In the genomic region with DNA sequence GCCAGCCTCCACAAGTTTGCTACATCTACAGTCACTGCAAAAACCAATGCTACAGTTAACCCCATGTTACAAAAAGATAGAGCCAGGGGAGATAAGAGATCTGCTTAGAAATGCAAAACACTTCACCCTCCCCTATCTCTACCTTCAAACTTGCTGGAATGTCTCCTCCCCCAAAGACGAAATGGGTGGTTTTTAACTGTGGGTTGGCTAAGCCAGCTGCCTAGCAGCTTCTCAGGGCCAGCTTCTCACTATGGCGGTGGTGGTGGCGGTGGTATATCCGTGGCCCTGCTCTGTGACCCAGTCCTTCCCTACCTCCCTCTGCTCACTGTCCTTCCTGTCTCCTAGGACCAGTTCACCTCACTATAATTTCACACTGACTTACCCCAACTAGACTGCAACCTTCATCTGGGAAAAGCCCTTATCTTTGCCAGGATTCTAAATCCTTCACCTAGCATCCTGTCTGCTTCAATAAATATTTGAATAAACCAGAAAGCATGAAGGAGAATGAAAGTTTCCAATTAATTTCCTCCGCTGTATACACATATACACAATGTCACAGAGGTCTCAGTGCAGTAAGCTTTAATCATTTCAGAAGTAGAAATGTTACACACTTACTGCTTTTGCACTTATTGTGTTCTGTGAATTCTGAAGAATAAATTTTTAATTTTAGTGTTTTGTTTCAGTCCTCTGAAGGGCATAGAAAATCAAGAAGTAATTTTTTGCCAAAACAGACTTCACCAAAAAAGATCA, we compare ENCODE assay signal across 8 cellular contexts. TPM values are rescaled to one million over a fixed set of nuclear protein-coding genes. Genes with fewer than 3 reads are reported as not detected.
DNase-seq lines count a peak whose midpoint lies in the region; ATAC-seq and TF ChIP-seq lines count a peak whose summit lies in the region.

No MANE protein-coding gene starts in this region.

- H3K27ac Mint-ChIP-seq in T-helper 1 cell treated with Interleukin-12 subunit alpha and Interleukin-12 subunit beta and Interleukin-4 antibody, amounts not matched to agents 30 μg/mL and 1 μg/mL, for 36 hours, result peak overlapping the region; percentile 89
- no peak overlapping the region for H3K27ac Mint-ChIP-seq in type B pancreatic cell

- no peak for TF ChIP-seq CTCF in type B pancreatic cell (conservative IDR thresholded peaks at IDR 0.05)

- H3K4me1 Mint-ChIP-seq in T-helper 1 cell treated with Interleukin-12 subunit alpha and Interleukin-12 subunit beta and Interleukin-4 antibody, amounts not matched to agents 30 μg/mL and 1 μg/mL, for 36 hours (ENCODE audit: low read depth), result peaks cover 48% of the 10 kb centered on the region
- H3K4me1 Mint-ChIP-seq in type B pancreatic cell (ENCODE audit: unreplicated experiment), result peaks cover 9% of the 10 kb centered on the region

- peak; percentile 56 for ATAC-seq in GM19351 (IDR thresholded peaks at IDR 0.05; ENCODE audit: unreplicated experiment)
- peak; percentile 65 for ATAC-seq in HG03095 (IDR thresholded peaks at IDR 0.05; ENCODE audit: unreplicated experiment)

- H3K36me3 Mint-ChIP-seq in T-helper 1 cell treated with Interleukin-12 subunit alpha and Interleukin-12 subunit beta and Interleukin-4 antibody, amounts not matched to agents 30 μg/mL and 1 μg/mL, for 36 hours (ENCODE audit: low read depth), result peaks cover 18% of the 10 kb centered on the region
- no peaks in the 10 kb centered on the region for H3K36me3 Mint-ChIP-seq in type B pancreatic cell

- no peaks in the 10 kb centered on the region for H3K27me3 Mint-ChIP-seq in T-helper 1 cell treated with Interleukin-12 subunit alpha and Interleukin-12 subunit beta and Interleukin-4 antibody, amounts not matched to agents 30 μg/mL and 1 μg/mL, for 36 hours (ENCODE audit: low read depth)
- peaks cover 3% of the 10 kb centered on the region for H3K27me3 Mint-ChIP-seq in type B pancreatic cell

- peak overlapping the region; percentile 61 for H3K4me3 Mint-ChIP-seq in T-helper 1 cell treated with Interleukin-12 subunit alpha and Interleukin-12 subunit beta and Interleukin-4 antibody, amounts not matched to agents 30 μg/mL and 1 μg/mL, for 36 hours
- no peak overlapping the region for H3K4me3 Mint-ChIP-seq in type B pancreatic cell

- H3K9me3 Mint-ChIP-seq in T-helper 1 cell treated with Interleukin-12 subunit alpha and Interleukin-12 subunit beta and Interleukin-4 antibody, amounts not matched to agents 30 μg/mL and 1 μg/mL, for 36 hours, result peaks cover 11% of the 10 kb centered on the region
- peaks cover 10% of the 10 kb centered on the region for H3K9me3 Mint-ChIP-seq in type B pancreatic cell

- DNase-seq in iPS-NIHi7 (ENCODE audit: extremely low spot score), result peak; percentile 77
- no peak for DNase-seq in LoVo (ENCODE audit: low spot score)
- no peak for DNase-seq in D341Med (ENCODE audit: low spot score)
- DNase-seq in NCI-H2107 (lab: John Stamatoyannopoulos, UW), result no peak
- no peak for DNase-seq in type B pancreatic cell (ENCODE audit: extremely low spot score, unreplicated experiment)

RNA-seq across cellular contexts. Expression of gene SH3KBP1, which starts 46.3 kb away (rescaled TPM):
- total RNA-seq in type B pancreatic cell (ENCODE audit: low replicate concordance), result 11.5 TPM in 2 replicates
